1 cellular context compared by ENCODE assay signal in genomic region chr11:120212926-120213325, GRCh38.
TF ChIP-seq lines count a peak whose summit lies in the region.

No MANE protein-coding gene starts in this region.

TF ChIP-seq in GM23338, 12 proteins besides CTCF, POLR2A, EP300 and RAD21 (continued from another document):
- TF ChIP-seq ZNF462 (CRISPR knock-in tag; IDR thresholded peaks at IDR 0.05) (no peak), EZH2 (IDR thresholded peaks at IDR 0.05; ENCODE audit: low read depth, unreplicated experiment) (no peak), EZH2phosphoT487 (IDR thresholded peaks at IDR 0.05; ENCODE audit: unreplicated experiment) (no peak), ZNF331 (CRISPR knock-in tag; IDR thresholded peaks at IDR 0.05; ENCODE audit: low read depth) (no peak), ZNF114 (CRISPR knock-in tag; IDR thresholded peaks at IDR 0.05) (no peak), NANOG (IDR thresholded peaks at IDR 0.05; ENCODE audit: borderline replicate concordance) (no peak), ETS1 (IDR thresholded peaks at IDR 0.05) (no peak)
TF ChIP-seq in GM23338: peak in this region for 0.
